In the genomic region with DNA sequence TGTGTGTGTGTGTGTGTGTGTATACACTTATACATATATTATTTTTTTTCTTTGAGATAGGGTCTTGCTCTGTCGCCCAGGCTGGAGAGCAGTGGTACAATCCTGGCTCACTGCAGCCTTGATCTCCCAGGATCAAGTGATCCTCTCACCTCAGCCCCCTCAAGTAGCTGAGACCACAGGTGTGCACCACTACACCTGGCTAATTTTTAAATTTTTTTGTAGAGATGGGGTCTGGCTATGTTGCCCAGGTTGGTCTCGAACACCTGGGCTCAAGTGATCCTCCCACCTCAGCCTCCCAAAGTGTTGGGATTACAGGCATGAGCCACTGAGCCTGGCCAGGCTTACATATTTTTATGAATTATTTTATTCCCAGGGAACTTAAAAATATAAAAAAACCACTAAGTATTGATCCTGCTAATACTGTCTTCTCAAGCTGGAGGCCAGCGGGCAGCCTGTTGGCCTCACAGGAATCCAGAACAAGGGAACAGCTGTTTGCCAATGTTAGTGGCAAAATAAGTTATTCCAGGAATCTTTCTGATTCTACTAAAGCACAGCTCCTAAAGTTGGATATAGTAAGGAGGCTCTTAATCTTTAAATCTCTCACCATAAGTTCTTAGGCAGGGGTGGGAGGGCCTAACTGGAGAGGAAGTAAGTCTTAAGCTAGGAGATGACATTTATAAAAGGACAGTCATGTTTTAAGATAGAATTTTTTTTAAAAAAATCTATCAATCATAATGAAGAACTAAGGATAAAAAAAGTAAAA, we compare ENCODE assay signal across 15 cellular contexts.
"Had no signal": no experiment of that assay in that cellular context is flagged by ENCODE, and none has a peak within 500 bp of the region (broad histone marks: within the 10 kb centered on the region; RNA-seq: fewer than 3 reads in every experiment).

No MANE protein-coding gene starts in this region.

- H3K27ac ChIP-seq: adrenal gland, esophagus muscularis mucosa, pancreas had no signal

- H3K27me3 ChIP-seq: adrenal gland, esophagus muscularis mucosa, pancreas had no signal

- DNase-seq: activated CD4-positive, alpha-beta T cell treated with anti-CD3 and anti-CD28 coated beads, Interleukin-2, amount 50 U/mL, for 4 hours; activated CD4-positive, CD25-positive, alpha-beta regulatory T cell treated with anti-CD3 and anti-CD28 coated beads, Interleukin-2, amount 50 U/mL, for 72 hours; activated naive CD4-positive, alpha-beta T cell treated with anti-CD3 and anti-CD28 coated beads, Interleukin-2, amount 10 ng/mL, durations not matched to agents 7 days and 5 days; adrenal gland; hippocampal formation; mammary epithelial cell; naive thymus-derived CD4-positive, alpha-beta T cell; pancreas; T-helper 17 cell had no signal

- ATAC-seq: left lobe of liver; naive thymus-derived CD4-positive, alpha-beta T cell; pancreas; stimulated activated effector memory CD8-positive, alpha-beta T cell treated with anti-CD3 and anti-CD28 coated beads, Interleukin-12 subunit alpha, Interleukin-12 subunit beta, amount 100 ng/mL, for 72 hours; T-helper 17 cell had no signal

- FAIRE-seq: keratinocyte, pancreas, TTC549 had no signal

- H3K36me3 ChIP-seq: pancreas had no signal

- H3K4me1 ChIP-seq: adrenal gland, pancreas had no signal

- H3K9me3 ChIP-seq: adrenal gland, esophagus muscularis mucosa, pancreas, thoracic aorta had no signal

- H3K4me3 ChIP-seq: adrenal gland, esophagus muscularis mucosa, pancreas, thoracic aorta had no signal
